In the genomic region with DNA sequence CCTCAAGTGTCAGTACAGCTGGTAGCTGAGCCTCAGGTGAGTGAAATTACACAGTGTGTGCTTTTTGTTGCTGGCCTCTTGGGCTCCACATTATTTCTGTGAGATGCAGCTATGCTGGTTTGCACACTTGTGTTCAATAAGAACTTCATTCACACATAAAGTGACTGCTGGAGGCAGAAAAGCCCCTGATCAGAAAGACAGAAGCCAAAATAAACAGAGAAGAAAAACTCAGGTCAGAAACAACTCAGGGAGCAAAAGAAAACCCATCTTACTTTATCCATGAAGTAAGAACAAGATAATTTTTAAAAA, we compare ENCODE assay signal across 11 cellular contexts. TPM values are rescaled to one million over a fixed set of nuclear protein-coding genes. Genes with fewer than 3 reads are reported as not detected.
DNase-seq lines count a peak whose midpoint lies in the region; ATAC-seq, FAIRE-seq and TF ChIP-seq lines count a peak whose summit lies in the region.
"Had no signal": no experiment of that assay in that cellular context is flagged by ENCODE, and none has a peak within 500 bp of the region (broad histone marks: within the 10 kb centered on the region; RNA-seq: fewer than 3 reads in every experiment).

No MANE protein-coding gene starts in this region.

- H4K91ac ChIP-seq in IMR-90 (ENCODE audit: insufficient read depth, low read depth, low read length), result no peak overlapping the region
- H4K91ac ChIP-seq in neuronal stem cell (ENCODE audit: low read depth, low read length, poor library complexity), result no peak overlapping the region

- no peak overlapping the region for H2BK20ac ChIP-seq in IMR-90 (ENCODE audit: low read depth, low read length)

- H3K27ac ChIP-seq in IMR-90 (ENCODE audit: insufficient read depth, low read length) (no peak overlapping the region), neuronal stem cell (replicated peaks; ENCODE audit: low read length) (no peak overlapping the region), small intestine (ENCODE audit: low read depth in 1 of 2, low read length in 1 of 2) (no peak overlapping the region)
- H3K27ac ChIP-seq: SJSA1, skin epidermis had no signal

- TF ChIP-seq RAD21 in IMR-90 (IDR thresholded peaks at IDR 0.05; ENCODE audit: low read length), result no peak

- H3K18ac ChIP-seq in IMR-90 (ENCODE audit: low read depth, low read length) (no peak overlapping the region), neuronal stem cell (ENCODE audit: low read length) (peak overlapping the region; percentile 5)

- no peaks in the 10 kb centered on the region for H3K9me3 Mint-ChIP-seq in Caco-2 (ENCODE audit: unreplicated experiment)
- peaks cover 6% of the 10 kb centered on the region for H3K9me3 Mint-ChIP-seq in activated T-helper 2 cell treated with anti-CD3 and anti-CD28 coated beads, Interferon-gamma antibody, Interleukin-2, Interleukin-4, amounts not matched to agents 10 μg/mL and 5 μg/mL and 100 μg/mL, durations not matched to agents 14 hours and 24 hours and 36 hours

- no peaks in the 10 kb centered on the region for H3K79me1 ChIP-seq in IMR-90 (ENCODE audit: low read depth in 1 of 2, low read length in 2 of 2)
- H3K79me1 ChIP-seq in neuronal stem cell (ENCODE audit: low read depth, low read length), result no peaks in the 10 kb centered on the region

- H3K14ac ChIP-seq in IMR-90 (replicated peaks; ENCODE audit: low read depth, low read length) (no peak overlapping the region), neuronal stem cell (ENCODE audit: low read length) (no peak overlapping the region)

- POLR2A ChIA-PET in Caco-2 (lab: Charles Lee), result interaction anchor here (0.5 to 0.7 kb wide), 4 partner anchors 16 to 372 kb away, joined by 3 read pairs; no protein-coding TSS in a partner anchor
- POLR2A ChIA-PET in IMR-90 (lab: Charles Lee; ENCODE audit: unreplicated experiment), result no interaction called here

- H3K56ac ChIP-seq in IMR-90 (ENCODE audit: extremely low read depth, insufficient read depth, low read length), result no peak overlapping the region

- H3K27me3 Mint-ChIP-seq in Caco-2 (ENCODE audit: insufficient read depth, unreplicated experiment), result no peaks in the 10 kb centered on the region
- H3K27me3 Mint-ChIP-seq in activated T-helper 2 cell treated with anti-CD3 and anti-CD28 coated beads, Interferon-gamma antibody, Interleukin-2, Interleukin-4, amounts not matched to agents 10 μg/mL and 5 μg/mL and 100 μg/mL, durations not matched to agents 14 hours and 24 hours and 36 hours (ENCODE audit: low read depth), result no peaks in the 10 kb centered on the region
- H3K27me3 Mint-ChIP-seq: naive B cell had no signal

- no peak overlapping the region; a peak in 1 of 4 replicates for H4K8ac ChIP-seq in IMR-90 (ENCODE audit: low read depth in 2 of 2, low read length in 2 of 2)
- H4K8ac ChIP-seq in neuronal stem cell (ENCODE audit: low read depth, low read length), result no peak overlapping the region

- no peak for FAIRE-seq in GM12891 (lab: Jason Lieb, UNC)
- no peak for FAIRE-seq in small intestine (lab: Jason Lieb, UNC)

- H3K9ac ChIP-seq in IMR-90 (ENCODE audit: low read depth, low read length) (no peak overlapping the region), neuronal stem cell (ENCODE audit: low read depth, low read length, poor library complexity) (no peak overlapping the region)

- no peak overlapping the region for H4K5ac ChIP-seq in IMR-90 (ENCODE audit: low read depth, low read length)

- H3K27ac Mint-ChIP-seq in Caco-2 (ENCODE audit: unreplicated experiment), result peak overlapping the region; percentile 45
- H3K27ac Mint-ChIP-seq in activated T-helper 2 cell treated with anti-CD3 and anti-CD28 coated beads, Interferon-gamma antibody, Interleukin-2, Interleukin-4, amounts not matched to agents 10 μg/mL and 5 μg/mL and 100 μg/mL, durations not matched to agents 14 hours and 24 hours and 36 hours, result peak overlapping the region; percentile 36

- CTCF ChIA-PET in Caco-2 (lab: Charles Lee), result interaction anchor here (0.6 to 1.2 kb wide), 13 partner anchors 9 to 382 kb away, joined by 3 to 33 read pairs (median 3); a partner anchor contains a TSS
- CTCF ChIA-PET in IMR-90 (lab: Yijun Ruan, JAX), result interaction anchor here (0.6 to 1.6 kb wide), 8 partner anchors 11 to 232 kb away, joined by 3 to 7 read pairs (median 5); a partner anchor contains a TSS

- H2AFZ ChIP-seq in IMR-90 (replicated peaks; ENCODE audit: low read length, poor library complexity) (peak overlapping the region; percentile 82), neuronal stem cell (ENCODE audit: low read length) (peak overlapping the region; percentile 90)

- H2AK9ac ChIP-seq in IMR-90 (replicated peaks; ENCODE audit: low read depth, low read length, poor library complexity), result no peak overlapping the region

- H3K4me1 ChIP-seq in Caco-2, result peaks cover 7% of the 10 kb centered on the region; the same call in 1 of the 2 replicates
- peaks cover 8% of the 10 kb centered on the region for H3K4me1 ChIP-seq in IMR-90 (ENCODE audit: control insufficient read depth, insufficient read depth, low read length)
- peaks cover 0 to 2% of the 10 kb centered on the region in 2 donors for H3K4me1 ChIP-seq in neuronal stem cell (ENCODE audit: control insufficient read depth in 2 of 2, insufficient read depth in 1 of 2, low read depth in 1 of 2, low read length in 2 of 2)
- H3K4me1 ChIP-seq in small intestine (ENCODE audit: control insufficient read depth in 2 of 2, insufficient read depth in 1 of 2, low read depth in 1 of 2, low read length in 1 of 2), result no peaks in the 10 kb centered on the region
- H3K4me1 ChIP-seq: SJSA1 had no signal

- dilution Hi-C loops in IMR-90 (cut with HindIII; ENCODE audit: low sequenced_read_pairs, unreplicated experiment), result no loop called here

- no peaks in the 10 kb centered on the region; the same call in 1 of the 2 replicates for H3K9me1 ChIP-seq in IMR-90 (ENCODE audit: insufficient read depth, low read length)

- H4K20me1 ChIP-seq in IMR-90 (ENCODE audit: insufficient read depth, low read length), result peaks cover 7% of the 10 kb centered on the region; the same call in 1 of the 2 replicates

- H3K23ac ChIP-seq in IMR-90 (ENCODE audit: low read depth, low read length) (no peak overlapping the region), neuronal stem cell (ENCODE audit: low read depth, low read length, poor library complexity) (no peak overlapping the region)

- no peak overlapping the region for H3K4me2 ChIP-seq in IMR-90 (ENCODE audit: low read depth, low read length)
- H3K4me2 ChIP-seq in neuronal stem cell (ENCODE audit: insufficient read depth, low read length, poor library complexity, severe bottlenecking), result no peak overlapping the region

- DNase-seq in Caco-2 (no peak), IMR-90 (no peak), neuronal stem cell (ENCODE audit: low spot score) (no peak), GM12891 (ENCODE audit: insufficient read length, low spot score) (no peak), small intestine (no peak)
- no peak for DNase-seq in activated T-helper 2 cell treated with anti-CD3 and anti-CD28 coated beads, Interferon-gamma antibody, Interleukin-2, Interleukin-4, amounts not matched to agents 10 μg/mL and 5 μg/mL and 100 μg/mL, durations not matched to agents 14 hours and 24 hours and 36 hours (ENCODE audit: low spot score)
- DNase-seq: activated gamma-delta T cell treated with Interleukin-2 at 50 U/mL for 16 hours had no signal

- no peak for TF ChIP-seq CTCF in Caco-2 (IDR thresholded peaks at IDR 0.05; ENCODE audit: insufficient read depth in 1 of 2, low read depth in 1 of 2, low read length in 1 of 2, severe bottlenecking in 1 of 2, unreplicated experiment in 1 of 2)
- no peak for TF ChIP-seq CTCF in IMR-90 (conservative IDR thresholded peaks at IDR 0.05; ENCODE audit: low read depth, low read length)

- H3K36me3 Mint-ChIP-seq in Caco-2 (ENCODE audit: insufficient read depth, unreplicated experiment), result peaks cover 12% of the 10 kb centered on the region
- peaks cover 17% of the 10 kb centered on the region for H3K36me3 Mint-ChIP-seq in activated T-helper 2 cell treated with anti-CD3 and anti-CD28 coated beads, Interferon-gamma antibody, Interleukin-2, Interleukin-4, amounts not matched to agents 10 μg/mL and 5 μg/mL and 100 μg/mL, durations not matched to agents 14 hours and 24 hours and 36 hours (ENCODE audit: low read depth)

- H2AK5ac ChIP-seq in IMR-90 (ENCODE audit: low read depth, low read length) (no peak overlapping the region), neuronal stem cell (ENCODE audit: low read depth, low read length) (no peak overlapping the region)

- TF ChIP-seq POLR2A in IMR-90 (IDR thresholded peaks at IDR 0.05; ENCODE audit: low read depth, low read length) (no peak), GM12891 (IDR thresholded peaks at IDR 0.05; ENCODE audit: low read depth, low read length) (no peak)

- no peak for ATAC-seq in IMR-90 (ENCODE audit: low read depth)
- no peak for ATAC-seq in HG02642 (IDR thresholded peaks at IDR 0.05; ENCODE audit: poor library complexity, unreplicated experiment)

- H2BK120ac ChIP-seq in IMR-90 (ENCODE audit: low read depth, low read length) (no peak overlapping the region), neuronal stem cell (ENCODE audit: low read depth, low read length) (no peak overlapping the region)

- in situ Hi-C loops in IMR-90 (cut with MboI; ENCODE audit: low sequenced_read_pairs), result no loop called here

- no peak overlapping the region for H3K4me3 Mint-ChIP-seq in Caco-2 (ENCODE audit: unreplicated experiment)
- no peak overlapping the region for H3K4me3 Mint-ChIP-seq in activated T-helper 2 cell treated with anti-CD3 and anti-CD28 coated beads, Interferon-gamma antibody, Interleukin-2, Interleukin-4, amounts not matched to agents 10 μg/mL and 5 μg/mL and 100 μg/mL, durations not matched to agents 14 hours and 24 hours and 36 hours (ENCODE audit: low read depth)

- BruUV-seq in Caco-2 (replicated peaks; lab: Mats Ljungman, UMichigan) (no TSS peak), IMR-90 (replicated peaks; lab: Mats Ljungman, UMichigan) (no TSS peak)

- no peaks in the 10 kb centered on the region for H3K36me3 ChIP-seq in Caco-2 (ENCODE audit: control insufficient read depth, insufficient read depth, low read length)
- no peaks in the 10 kb centered on the region for H3K36me3 ChIP-seq in IMR-90 (ENCODE audit: control insufficient read depth, insufficient read depth, low read length)
- no peaks in the 10 kb centered on the region for H3K36me3 ChIP-seq in neuronal stem cell (replicated peaks in 1 of 2; ENCODE audit: control insufficient read depth in 2 of 2, insufficient read depth in 2 of 2, low read length in 2 of 2)
- peaks cover 0 to 2% of the 10 kb centered on the region in 2 donors for H3K36me3 ChIP-seq in small intestine (ENCODE audit: control insufficient read depth in 2 of 2, insufficient read depth in 2 of 2, low read length in 2 of 2)
- H3K36me3 ChIP-seq: SJSA1 had no signal

- intact Hi-C loops in Caco-2 (cut with micrococcal nuclease; ENCODE audit: unreplicated experiment), result loop anchor here (1.0 to 10.0 kb wide), 2 partner anchors 16 to 240 kb away; a partner anchor contains a TSS
- intact Hi-C loops in IMR-90 (cut with micrococcal nuclease), result no loop called here
- intact Hi-C loops in activated T-helper 2 cell treated with anti-CD3 and anti-CD28 coated beads, Interferon-gamma antibody, Interleukin-2, Interleukin-4, amounts not matched to agents 10 μg/mL and 5 μg/mL and 100 μg/mL, durations not matched to agents 14 hours and 24 hours and 36 hours (cut with micrococcal nuclease), result loop anchor here (5.0 to 10.0 kb wide), 2 partner anchors 52 to 110 kb away; a partner anchor contains a TSS

- no peak overlapping the region for H2BK15ac ChIP-seq in IMR-90 (ENCODE audit: low read depth, low read length)
- no peak overlapping the region for H2BK15ac ChIP-seq in neuronal stem cell (ENCODE audit: low read length)

- peaks cover 7% of the 10 kb centered on the region for H3K4me1 Mint-ChIP-seq in Caco-2 (ENCODE audit: low read depth, unreplicated experiment)
- peaks cover 25% of the 10 kb centered on the region for H3K4me1 Mint-ChIP-seq in activated T-helper 2 cell treated with anti-CD3 and anti-CD28 coated beads, Interferon-gamma antibody, Interleukin-2, Interleukin-4, amounts not matched to agents 10 μg/mL and 5 μg/mL and 100 μg/mL, durations not matched to agents 14 hours and 24 hours and 36 hours (ENCODE audit: low read depth)

- no peak overlapping the region for H2BK12ac ChIP-seq in neuronal stem cell (ENCODE audit: low read length)

- no peak overlapping the region for H3K4ac ChIP-seq in IMR-90 (ENCODE audit: low read depth, low read length)
- no peak overlapping the region for H3K4ac ChIP-seq in neuronal stem cell (ENCODE audit: low read length)

- no peaks in the 10 kb centered on the region for H3K27me3 ChIP-seq in Caco-2 (replicated peaks; ENCODE audit: control insufficient read depth, insufficient read depth, low read length)
- H3K27me3 ChIP-seq in IMR-90 (ENCODE audit: control insufficient read depth, insufficient read depth, low read length), result peaks cover 1% of the 10 kb centered on the region; the same call in 1 of the 2 replicates
- no peaks in the 10 kb centered on the region for H3K27me3 ChIP-seq in neuronal stem cell (ENCODE audit: control insufficient read depth in 3 of 3, insufficient read depth in 3 of 3, low read depth in 1 of 3, low read length in 3 of 3)
- no peaks in the 10 kb centered on the region for H3K27me3 ChIP-seq in small intestine (ENCODE audit: control insufficient read depth in 2 of 2, insufficient read depth in 2 of 2, low read length in 2 of 2)
- H3K27me3 ChIP-seq: SJSA1 had no signal

- H3K4me3 ChIP-seq in Caco-2 (ENCODE audit: low read depth, low read length), result no peak overlapping the region
- no peak overlapping the region for H3K4me3 ChIP-seq in IMR-90 (ENCODE audit: insufficient read depth, low read depth, low read length)
- no peak overlapping the region for H3K4me3 ChIP-seq in neuronal stem cell (ENCODE audit: low read length in 2 of 2)
- H3K4me3 ChIP-seq in small intestine (ENCODE audit: low read depth in 1 of 2, low read length in 2 of 2), result no peak overlapping the region
- H3K4me3 ChIP-seq: SJSA1, skin epidermis had no signal

- H3K9me3 ChIP-seq in Caco-2 (no peaks in the 10 kb centered on the region), IMR-90 (ENCODE audit: control insufficient read depth, insufficient read depth, low read length) (no peaks in the 10 kb centered on the region), neuronal stem cell (replicated peaks in 1 of 2; ENCODE audit: control insufficient read depth in 2 of 2, insufficient read depth in 1 of 2, low read depth in 1 of 2, low read length in 2 of 2) (no peaks in the 10 kb centered on the region), small intestine (ENCODE audit: control insufficient read depth, low read depth) (no peaks in the 10 kb centered on the region)
- H3K9me3 ChIP-seq: SJSA1 had no signal

- H2BK5ac ChIP-seq in IMR-90 (ENCODE audit: low read depth, low read length, poor library complexity, severe bottlenecking) (no peak overlapping the region), neuronal stem cell (ENCODE audit: low read length) (no peak overlapping the region)

RNA-seq across cellular contexts. Expression of a gene that starts 15.1 kb away (rescaled TPM):
- total RNA-seq in Caco-2 (2022) (1.8 TPM in 2 replicates), IMR-90 (2012; rRNA removed) (under 0.01 TPM in 2 replicates)
- polyA plus RNA-seq in IMR-90 (2012; rRNA removed) (0.70 and 0.89 TPM in 2 replicates), small intestine (1 to 10 TPM; 2.9 to 3.5 (median 3.1) TPM)
- 0.24 and 0.37 TPM in 2 replicates for polyA plus RNA-seq in IMR-90 (2012; cell fraction: cytosol; rRNA removed)
- polyA plus RNA-seq in IMR-90 (2012; cell fraction: nucleus; rRNA removed; ENCODE audit: low replicate concordance), result 7.6 and 9.3 TPM in 2 replicates
- 1.6 TPM in 2 replicates for total RNA-seq in activated T-helper 2 cell treated with anti-CD3 and anti-CD28 coated beads, Interferon-gamma antibody, Interleukin-2, Interleukin-4, amounts not matched to agents 10 μg/mL and 5 μg/mL and 100 μg/mL, durations not matched to agents 14 hours and 24 hours and 36 hours
- 0.38 TPM for polyA plus RNA-seq in neuronal stem cell (2013, experiment 1 of 2)
- 0.29 TPM for polyA plus RNA-seq in neuronal stem cell (2013, experiment 2 of 2)
- polyA plus RNA-seq in GM12891 (2012; ENCODE audit: low read depth, missing spikeins), result 1.3 TPM

RNA-seq across cellular contexts. Expression of a gene that starts 16.6 kb away (rescaled TPM):
- 44.2 and 48.6 TPM in 2 replicates for total RNA-seq in Caco-2 (2022)
- total RNA-seq in IMR-90 (2012; rRNA removed), result 15.6 and 23.6 TPM in 2 replicates
- 38.9 and 58.9 TPM in 2 replicates for polyA plus RNA-seq in IMR-90 (2012; rRNA removed)
- 56.0 and 58.7 TPM in 2 replicates for polyA plus RNA-seq in IMR-90 (2012; cell fraction: cytosol; rRNA removed)
- 16.9 and 31.2 TPM in 2 replicates for polyA plus RNA-seq in IMR-90 (2012; cell fraction: nucleus; rRNA removed; ENCODE audit: low replicate concordance)
- 43.2 and 49.4 TPM in 2 replicates for total RNA-seq in activated T-helper 2 cell treated with anti-CD3 and anti-CD28 coated beads, Interferon-gamma antibody, Interleukin-2, Interleukin-4, amounts not matched to agents 10 μg/mL and 5 μg/mL and 100 μg/mL, durations not matched to agents 14 hours and 24 hours and 36 hours
- polyA plus RNA-seq in neuronal stem cell (2013, experiment 1 of 2), result 39.7 TPM
- 37.4 TPM for polyA plus RNA-seq in neuronal stem cell (2013, experiment 2 of 2)
- 43.6 TPM for polyA plus RNA-seq in GM12891 (2012; ENCODE audit: low read depth, missing spikeins)
- 100 to 1,000 TPM in 2 of 3 donors, 10 to 100 TPM in 1; 58.3 to 166 (median 159) TPM for polyA plus RNA-seq in small intestine

RNA-seq across cellular contexts. Expression of a gene that starts 43.7 kb away (rescaled TPM):
- total RNA-seq in Caco-2 (2022) (51.9 and 58.4 TPM in 2 replicates), IMR-90 (2012; rRNA removed) (12.2 and 12.5 TPM in 2 replicates)
- polyA plus RNA-seq in IMR-90 (2012; rRNA removed) (33.0 and 33.7 TPM in 2 replicates), small intestine (10 to 100 TPM; 22.5 to 36.7 (median 32.2) TPM)
- polyA plus RNA-seq in IMR-90 (2012; cell fraction: cytosol; rRNA removed), result 20.7 and 23.8 TPM in 2 replicates
- polyA plus RNA-seq in IMR-90 (2012; cell fraction: nucleus; rRNA removed; ENCODE audit: low replicate concordance), result 144 and 149 TPM in 2 replicates
- 43.2 and 46.2 TPM in 2 replicates for total RNA-seq in activated T-helper 2 cell treated with anti-CD3 and anti-CD28 coated beads, Interferon-gamma antibody, Interleukin-2, Interleukin-4, amounts not matched to agents 10 μg/mL and 5 μg/mL and 100 μg/mL, durations not matched to agents 14 hours and 24 hours and 36 hours
- polyA plus RNA-seq in neuronal stem cell (2013, experiment 1 of 2), result 29.5 TPM
- 29.6 TPM for polyA plus RNA-seq in neuronal stem cell (2013, experiment 2 of 2)
- polyA plus RNA-seq in GM12891 (2012; ENCODE audit: low read depth, missing spikeins), result 16.5 TPM

RNA-seq across cellular contexts. Expression of a gene that starts 55.2 kb away (rescaled TPM):
- 66.3 and 66.9 TPM in 2 replicates for total RNA-seq in Caco-2 (2022)
- total RNA-seq in IMR-90 (2012; rRNA removed), result 14.3 and 16.4 TPM in 2 replicates
- 21.4 and 23.1 TPM in 2 replicates for polyA plus RNA-seq in IMR-90 (2012; rRNA removed)
- 24.4 and 24.7 TPM in 2 replicates for polyA plus RNA-seq in IMR-90 (2012; cell fraction: cytosol; rRNA removed)
- 41.1 and 61.6 TPM in 2 replicates for polyA plus RNA-seq in IMR-90 (2012; cell fraction: nucleus; rRNA removed; ENCODE audit: low replicate concordance)
- total RNA-seq in activated T-helper 2 cell treated with anti-CD3 and anti-CD28 coated beads, Interferon-gamma antibody, Interleukin-2, Interleukin-4, amounts not matched to agents 10 μg/mL and 5 μg/mL and 100 μg/mL, durations not matched to agents 14 hours and 24 hours and 36 hours, result 72.4 and 74.4 TPM in 2 replicates
- polyA plus RNA-seq in neuronal stem cell (2013, experiment 1 of 2), result 28.9 TPM
- 28.0 TPM for polyA plus RNA-seq in neuronal stem cell (2013, experiment 2 of 2)
- polyA plus RNA-seq in GM12891 (2012; ENCODE audit: low read depth, missing spikeins), result 20.4 TPM
- 10 to 100 TPM; 14.1 to 17.7 (median 16.4) TPM for polyA plus RNA-seq in small intestine
